ENCODE assay signal across 7 cellular contexts in genomic region chr4:168564024-168564423, GRCh38.
"Had no signal": no experiment of that assay in that cellular context is flagged by ENCODE, and none has a peak within 500 bp of the region (broad histone marks: within the 10 kb centered on the region; RNA-seq: fewer than 3 reads in every experiment).

No MANE protein-coding gene starts in this region.

- DNase-seq: GM23248, H9, HCEC 1CT, HFFc6, KBM-7 had no signal

- H2AFZ ChIP-seq: GM23248 had no signal

- H3K9ac ChIP-seq: GM23248, KMS-11 had no signal

- H3K4me2 ChIP-seq: KMS-11 had no signal

- H3K27ac ChIP-seq: GM23248, HL-60, KMS-11 had no signal

- H3K4me3 ChIP-seq: GM23248 had no signal
